18 cellular contexts compared by ENCODE assay signal in the genomic region with DNA sequence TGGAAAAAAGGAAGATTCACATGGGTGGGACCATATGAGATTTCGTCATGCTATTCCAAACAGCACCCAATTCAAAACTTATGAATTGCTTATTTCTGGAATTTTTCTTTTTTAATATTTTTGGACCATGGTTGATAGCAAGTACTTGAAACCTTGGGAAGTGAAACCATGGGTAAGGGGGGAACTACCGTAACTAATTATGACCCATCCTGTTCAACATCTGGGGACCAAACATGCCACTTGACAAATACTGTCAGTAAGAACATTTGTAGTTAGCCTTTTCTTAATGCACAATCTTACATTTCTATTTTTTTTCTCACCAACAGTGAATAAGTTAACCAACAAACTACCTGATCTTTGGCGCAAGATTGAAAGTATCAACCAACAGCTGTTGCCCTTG.
"Had no signal": no experiment of that assay in that cellular context is flagged by ENCODE, and none has a peak within 500 bp of the region (broad histone marks: within the 10 kb centered on the region; RNA-seq: fewer than 3 reads in every experiment).

No MANE protein-coding gene starts in this region.

- DNase-seq: activated CD4-positive, alpha-beta T cell treated with anti-CD3 and anti-CD28 coated beads for 4 hours; activated CD4-positive, alpha-beta T cell treated with anti-CD3 and anti-CD28 coated beads, Interleukin-2, amount 50 U/mL, for 4 hours; activated CD8-positive, alpha-beta memory T cell treated with anti-CD3 and anti-CD28 coated beads, Interleukin-2, amount 50 U/mL, for 4 hours; activated gamma-delta T cell; activated naive CD4-positive, alpha-beta T cell treated with anti-CD3 and anti-CD28 coated beads, Interleukin-2, amount 10 ng/mL, durations not matched to agents 7 days and 5 days; activated naive CD8-positive, alpha-beta T cell treated with anti-CD3 and anti-CD28 coated beads, Interleukin-2, amount 10 ng/mL, durations not matched to agents 7 days and 5 days; activated T-cell treated with anti-CD3 and anti-CD28 coated beads, Interleukin-2, amount 50 U/mL, for 1 hour; cerebellar nuclear complex; colonic mucosa; effector memory CD4-positive, alpha-beta T cell; hypothalamus; naive B cell; nephron progenitor cell; ovary; right lobe of liver; stimulated activated CD4-positive, alpha-beta T cell treated with anti-CD3 and anti-CD28 coated beads, Interleukin-2, amount 100 ng/mL, for 48 hours; stimulated activated naive CD4-positive, alpha-beta T cell treated with Interleukin-2 at 50 U/mL for 16 hours had no signal

- ATAC-seq: gastroesophageal sphincter, right lobe of liver had no signal
